In genomic region chr11:124673333-124674167, GRCh38 we compare ENCODE assay signal across 8 cellular contexts. TPM values are rescaled to one million over a fixed set of nuclear protein-coding genes. Genes with fewer than 3 reads are reported as not detected.
DNase-seq lines count a peak whose midpoint lies in the region; ATAC-seq and TF ChIP-seq lines count a peak whose summit lies in the region.

Gene SIAE, minus strand, starts transcription at chr11:124673739. Its CDS starts 31 bp downstream, at chr11:124673708.
Gene SPA17, plus strand, starts transcription at chr11:124673904. Its CDS starts 1,361 bp downstream, at chr11:124675265.

- no peak for TF ChIP-seq CTCF in BE2C (IDR thresholded peaks at IDR 0.05; ENCODE audit: low read depth, low read length)

- H3K4me1 Mint-ChIP-seq in dendritic cell treated with granulocyte-macrophage colony-stimulating factor and Interleukin-4, amounts not matched to agents 40 ng/mL and 50 ng/mL, for 4 days (ENCODE audit: low read depth) = peaks cover 36% of the 10 kb centered on the region

- peak; percentile 95 for DNase-seq in BE2C
- DNase-seq in NCI-H526 treated with DMSO at 0.1 percent for 48 hours (lab: John Stamatoyannopoulos, UW) = peak; percentile 92
- peak; percentile 56 to 82 for DNase-seq in activated CD4-positive, alpha-beta T cell treated with anti-CD3 and anti-CD28 coated beads, Interleukin-2, amount 50 U/mL, for 24 hours (ENCODE audit: low read depth in 1 of 2, low spot score in 1 of 2)
- DNase-seq in left kidney (ENCODE audit: low read depth, low spot score) = peak; percentile 97
- DNase-seq in stimulated activated CD4-positive, alpha-beta T cell treated with anti-CD3 and anti-CD28 coated beads, Interleukin-1b, Interleukin-23, amount 100 ng/mL, for 48 hours = peak; percentile 91

- H3K4me3 Mint-ChIP-seq in dendritic cell treated with granulocyte-macrophage colony-stimulating factor and Interleukin-4, amounts not matched to agents 40 ng/mL and 50 ng/mL, for 4 days = peak within 1 kb of the TSS; percentile 86

- H3K4me3 ChIP-seq in BE2C (ENCODE audit: low read depth, low read length) = peak within 1 kb of the TSS; percentile 75

- H3K27me3 ChIP-seq in BE2C = no peaks in the 10 kb centered on the region

- intact Hi-C loops in dendritic cell treated with granulocyte-macrophage colony-stimulating factor and Interleukin-4, amounts not matched to agents 40 ng/mL and 50 ng/mL, for 4 days (cut with micrococcal nuclease) = loop anchor here (1.0 to 5.0 kb wide), 3 partner anchors 74 to 279 kb away; partner anchors contain the start of genes CCDC15 and MSANTD2

- peak; percentile 71 for TF ChIP-seq POLR2A in GM19193 (IDR thresholded peaks at IDR 0.05; ENCODE audit: extremely low read depth, insufficient read depth, insufficient read length)

- no peaks in the 10 kb centered on the region for H3K27me3 Mint-ChIP-seq in dendritic cell treated with granulocyte-macrophage colony-stimulating factor and Interleukin-4, amounts not matched to agents 40 ng/mL and 50 ng/mL, for 4 days

- H3K36me3 ChIP-seq in BE2C = no peaks in the 10 kb centered on the region

- H3K27ac Mint-ChIP-seq in dendritic cell treated with granulocyte-macrophage colony-stimulating factor and Interleukin-4, amounts not matched to agents 40 ng/mL and 50 ng/mL, for 4 days = peak within 1 kb of the TSS; percentile 93

- no peaks in the 10 kb centered on the region for H3K4me1 ChIP-seq in BE2C

- no peaks in the 10 kb centered on the region for H3K36me3 Mint-ChIP-seq in dendritic cell treated with granulocyte-macrophage colony-stimulating factor and Interleukin-4, amounts not matched to agents 40 ng/mL and 50 ng/mL, for 4 days (ENCODE audit: low read depth)

- no peaks in the 10 kb centered on the region for H3K9me3 Mint-ChIP-seq in dendritic cell treated with granulocyte-macrophage colony-stimulating factor and Interleukin-4, amounts not matched to agents 40 ng/mL and 50 ng/mL, for 4 days

- H3K9me3 ChIP-seq in BE2C = no peaks in the 10 kb centered on the region

- peak; percentile 95 for ATAC-seq in HG03432 (IDR thresholded peaks at IDR 0.05; ENCODE audit: unreplicated experiment)

RNA-seq across cellular contexts. Expression of gene SIAE, which starts in this region (rescaled TPM):
- 5.0 TPM for polyA plus RNA-seq in BE2C (2012; ENCODE audit: insufficient read depth, insufficient read length, low read depth)

RNA-seq across cellular contexts. Expression of gene SPA17, which starts in this region (rescaled TPM):
- 1.6 TPM for polyA plus RNA-seq in BE2C (2012; ENCODE audit: insufficient read depth, insufficient read length, low read depth)

Comparison
In these comparisons a context has a peak if more than half of its experiments do, and no peak if none do; other contexts are left out.
1. Peak in every context shown above with its lines: DNase-seq, ATAC-seq and H3K4me3 ChIP-seq.